In the genomic region with DNA sequence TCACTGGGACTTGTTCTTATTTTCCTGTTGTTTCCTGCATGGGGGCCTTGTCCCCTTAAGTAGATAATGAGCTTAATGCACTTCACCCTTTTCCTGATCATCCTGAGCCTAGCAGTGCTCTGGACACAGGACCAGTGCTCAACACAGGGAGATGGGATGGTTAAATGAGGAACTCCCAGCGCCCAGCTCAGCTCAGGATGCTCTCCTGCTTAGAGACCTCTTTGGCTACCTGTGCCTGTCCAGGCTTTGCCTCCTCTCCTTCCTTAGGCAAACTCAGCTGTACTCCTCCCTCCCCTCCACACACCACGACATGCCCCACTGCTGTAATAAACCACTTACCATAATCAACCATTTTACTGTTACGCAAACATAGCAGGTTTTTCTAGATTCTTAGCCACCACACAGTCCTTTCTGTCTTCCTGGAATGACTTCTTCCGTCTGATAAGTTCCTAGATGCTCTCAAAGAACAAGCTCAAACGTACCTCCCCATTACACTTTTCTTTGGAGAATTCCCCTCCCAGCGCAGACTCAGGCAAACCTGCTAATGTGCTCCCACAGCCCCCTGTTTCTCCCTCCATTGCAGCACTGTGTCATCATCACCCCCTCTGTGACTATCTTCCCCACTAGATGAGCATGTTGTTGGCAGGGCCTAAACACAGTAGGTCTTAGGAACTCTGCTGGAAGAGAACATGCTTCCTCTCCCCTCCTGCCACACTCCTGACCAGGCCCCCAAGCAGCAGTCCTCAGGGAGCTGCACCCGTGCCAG, we compare ENCODE assay signal across 9 cellular contexts.
A peak's percentile ranks its signal among the peaks of the same experiment; 100 is the strongest.
DNase-seq lines count a peak whose midpoint lies in the region; TF ChIP-seq lines count a peak whose summit lies in the region.
"Had no signal": no experiment of that assay in that cellular context is flagged by ENCODE, and none has a peak within 500 bp of the region (broad histone marks: within the 10 kb centered on the region; RNA-seq: fewer than 3 reads in every experiment).

No MANE protein-coding gene starts in this region.

- DNase-seq in stimulated activated CD4-positive, alpha-beta T cell treated with anti-CD3 and anti-CD28 coated beads, Interleukin-4, amount 100 ng/mL, for 24 hours: peak; percentile 17
- DNase-seq in stimulated activated CD4-positive, alpha-beta T cell treated with anti-CD3 and anti-CD28 coated beads, Interleukin-4, amount 100 ng/mL, for 4 hours: no peak
- DNase-seq in RWPE1 (ENCODE audit: low spot score) (no peak), esophagus squamous epithelium (lab: John Stamatoyannopoulos, UW) (no peak), vagina (ENCODE audit: extremely low spot score in 2 of 2) (no peak), RPMI8226 (no peak)
- no peak for DNase-seq in stimulated activated naive CD4-positive, alpha-beta T cell treated with Interleukin-2 at 50 U/mL for 16 hours (lab: John Stamatoyannopoulos, UW)
- DNase-seq in stimulated activated CD4-positive, alpha-beta T cell treated with anti-CD3 and anti-CD28 coated beads, Interleukin-2, amount 100 ng/mL, for 24 hours: no peak
- DNase-seq: NCI-H2081 treated with DMSO at 0.1 percent for 48 hours had no signal

- no peaks in the 10 kb centered on the region for H3K9me3 ChIP-seq in esophagus squamous epithelium
- no peaks in the 10 kb centered on the region for H3K9me3 ChIP-seq in vagina

- H3K4me1 ChIP-seq in esophagus squamous epithelium: peaks cover 12 to 55% (median 43%) of the 10 kb centered on the region in 3 donors
- H3K4me1 ChIP-seq in vagina: peaks cover 57% of the 10 kb centered on the region

- intact Hi-C loops in esophagus squamous epithelium (cut with DNase I) (no loop called here), vagina (cut with DNase I) (loop anchor here (10.0 kb wide), 1 partner anchor 139 kb away; no protein-coding TSS in a partner anchor)

- TF ChIP-seq POLR2A in esophagus squamous epithelium (IDR thresholded peaks at IDR 0.05) (no peak), vagina (IDR thresholded peaks at IDR 0.05) (no peak)

- H3K27ac ChIP-seq in RWPE1 (peak overlapping the region; percentile 32), esophagus squamous epithelium (peak overlapping the region; percentile 51 to 81 (median 64)), vagina (peak overlapping the region; percentile 26)

- H3K36me3 ChIP-seq in esophagus squamous epithelium: peaks cover 0 to 44% (median 4%) of the 10 kb centered on the region in 3 donors
- peaks cover 0 to 11% of the 10 kb centered on the region in 2 donors for H3K36me3 ChIP-seq in vagina

- CTCF ChIA-PET in RWPE1 (lab: Yijun Ruan, JAX): interaction anchor here (1.1 to 1.2 kb wide), 2 partner anchors 97 to 177 kb away, joined by 3 read pairs; no protein-coding TSS in a partner anchor

- no peaks in the 10 kb centered on the region for H3K27me3 ChIP-seq in esophagus squamous epithelium
- no peaks in the 10 kb centered on the region for H3K27me3 ChIP-seq in vagina

- TF ChIP-seq CTCF in RWPE1 (conservative IDR thresholded peaks at IDR 0.05; ENCODE audit: low read depth) (no peak), esophagus squamous epithelium (IDR thresholded peaks at IDR 0.05) (no peak), vagina (IDR thresholded peaks at IDR 0.05) (no peak)

- peak overlapping the region in 1 of 4 donors; percentile 29 for H3K4me3 ChIP-seq in esophagus squamous epithelium
- no peak overlapping the region for H3K4me3 ChIP-seq in vagina

- 40 to 50% methylated on average over 7 of the region's 7 CpGs for WGBS in esophagus squamous epithelium, 2 donors

- POLR2A ChIA-PET in RWPE1 (lab: Yijun Ruan, JAX; ENCODE audit: low non-redundant PET): no interaction called here
